Comparison of ENCODE assay signal across 11 cellular contexts in the genomic region with DNA sequence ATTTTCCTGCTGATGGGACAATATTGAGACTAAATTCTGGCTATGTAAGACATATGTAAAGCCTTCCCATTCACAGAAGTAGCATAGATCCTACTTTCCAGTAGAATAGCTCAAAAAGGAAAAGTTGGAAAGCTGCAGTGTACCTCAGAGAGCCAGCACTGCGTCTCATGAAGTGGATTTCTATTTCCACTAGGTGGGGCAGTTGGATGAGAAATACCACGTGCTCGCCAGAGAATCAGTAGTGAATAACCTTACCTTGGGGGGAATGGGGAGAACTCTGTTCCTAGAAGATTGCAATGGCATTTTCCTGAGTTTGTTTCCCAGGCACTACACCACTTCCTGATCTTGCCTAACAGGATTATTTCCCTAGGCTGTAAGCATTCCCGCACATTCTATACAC.
A peak's percentile ranks its signal among the peaks of the same experiment; 100 is the strongest.
DNase-seq lines count a peak whose midpoint lies in the region; ATAC-seq, FAIRE-seq and TF ChIP-seq lines count a peak whose summit lies in the region.
"Had no signal": no experiment of that assay in that cellular context is flagged by ENCODE, and none has a peak within 500 bp of the region (broad histone marks: within the 10 kb centered on the region; RNA-seq: fewer than 3 reads in every experiment).

No MANE protein-coding gene starts in this region.

- no peak for TF ChIP-seq EP300 in GM12878 (IDR thresholded peaks at IDR 0.05; ENCODE audit: borderline replicate concordance in 1 of 2, control insufficient read depth in 1 of 2, low read depth in 2 of 2, low read length in 2 of 2)

- H3K27me3 Mint-ChIP-seq in naive thymus-derived CD4-positive, alpha-beta T cell, result no peaks in the 10 kb centered on the region

- WGBS in GM12878 (ENCODE audit: insufficient coverage, insufficient replicate concordance, low lambda C conversion rate, missing lambda C conversion rate), result 31% methylated on average over 4 of the region's 4 CpGs
- WGBS in smooth muscle cell (ENCODE audit: low lambda C conversion rate), result 86% methylated on average over 4 of the region's 4 CpGs

- H3K36me3 ChIP-seq in GM12878 (ENCODE audit: control insufficient read depth in 2 of 2, insufficient read depth in 2 of 2, low read length in 1 of 2) (no peaks in the 10 kb centered on the region), smooth muscle cell (ENCODE audit: low read depth) (no peaks in the 10 kb centered on the region)
- H3K36me3 ChIP-seq in naive thymus-derived CD4-positive, alpha-beta T cell (ENCODE audit: control insufficient read depth in 2 of 3, insufficient read depth in 3 of 3, low read length in 3 of 3), result no peaks in the 10 kb centered on the region
- H3K36me3 ChIP-seq: breast epithelium, upper lobe of right lung had no signal

- no peak for FAIRE-seq in GM12878 (lab: Jason Lieb, UNC)
- FAIRE-seq: RCC 7860 had no signal

- peaks cover 0 to 7% (median 0%) of the 10 kb centered on the region in 5 donors for H3K36me3 Mint-ChIP-seq in naive thymus-derived CD4-positive, alpha-beta T cell

- in situ Hi-C loops in GM12878 (cut with MboI), result loop anchor here (25.0 kb wide), 1 partner anchor 706 kb away; no protein-coding TSS in a partner anchor

- H3K27ac ChIP-seq in GM12878 (ENCODE audit: control insufficient read depth, insufficient read depth) (no peak overlapping the region), smooth muscle cell (ENCODE audit: low read depth) (no peak overlapping the region)
- H3K27ac ChIP-seq in naive thymus-derived CD4-positive, alpha-beta T cell (ENCODE audit: low read depth, low read length), result no peak overlapping the region
- H3K27ac ChIP-seq: breast epithelium, upper lobe of right lung had no signal

- H4K20me1 ChIP-seq in GM12878 (ENCODE audit: control insufficient read depth, insufficient read depth), result no peaks in the 10 kb centered on the region
- H4K20me1 ChIP-seq in smooth muscle cell (ENCODE audit: low read depth), result no peaks in the 10 kb centered on the region

- peak; percentile 3 for TF ChIP-seq CTCF in NB4 (IDR thresholded peaks at IDR 0.05; ENCODE audit: low read depth, low read length)
- peak; percentile 45 to 74 (median 46); a peak in 5 of 6 replicates for TF ChIP-seq CTCF in GM12878 (IDR thresholded peaks at IDR 0.05 in 2 of 3, conservative IDR thresholded peaks at IDR 0.05 in 1 of 3; ENCODE audit: control insufficient read depth in 2 of 3, extremely low read depth in 1 of 3, insufficient read depth in 1 of 3, low read depth in 3 of 3, low read length in 3 of 3)
- peak; percentile 22 for TF ChIP-seq CTCF in smooth muscle cell (IDR thresholded peaks at IDR 0.05; ENCODE audit: borderline replicate concordance, insufficient read depth, poor library complexity, severe bottlenecking)

- H3K4me1 Mint-ChIP-seq in naive thymus-derived CD4-positive, alpha-beta T cell, result no peaks in the 10 kb centered on the region

- intact Hi-C loops in GM12878 (cut with micrococcal nuclease; ENCODE audit: unreplicated experiment), result loop anchor here (1.0 to 5.0 kb wide), 3 partner anchors 64 to 386 kb away; no protein-coding TSS in a partner anchor
- intact Hi-C loops in naive thymus-derived CD4-positive, alpha-beta T cell (cut with micrococcal nuclease), result no loop called here

- H3K4me3 ChIP-seq in NB4 (ENCODE audit: low read depth, low read length) (no peak overlapping the region), GM12878 (no peak overlapping the region), smooth muscle cell (no peak overlapping the region)
- H3K4me3 ChIP-seq in naive thymus-derived CD4-positive, alpha-beta T cell (ENCODE audit: low read length), result no peak overlapping the region
- H3K4me3 ChIP-seq: breast epithelium, upper lobe of right lung had no signal

- H3K27me3 ChIP-seq in GM12878 (replicated peaks in 1 of 2; ENCODE audit: control insufficient read depth in 2 of 2, insufficient read depth in 2 of 2, low read length in 1 of 2), result no peaks in the 10 kb centered on the region
- H3K27me3 ChIP-seq in smooth muscle cell (ENCODE audit: low read depth), result no peaks in the 10 kb centered on the region
- no peaks in the 10 kb centered on the region for H3K27me3 ChIP-seq in naive thymus-derived CD4-positive, alpha-beta T cell (ENCODE audit: control insufficient read depth in 2 of 2, insufficient read depth in 2 of 2, low read length in 2 of 2)
- H3K27me3 ChIP-seq: breast epithelium, upper lobe of right lung had no signal

- TF ChIP-seq POLR2A in NB4 (IDR thresholded peaks at IDR 0.05; ENCODE audit: extremely low read depth, insufficient read length) (no peak), GM12878 (IDR thresholded peaks at IDR 0.05; ENCODE audit: low read depth, low read length) (no peak)

- H3K27ac Mint-ChIP-seq in naive thymus-derived CD4-positive, alpha-beta T cell, result no peak overlapping the region

- H2AFZ ChIP-seq in GM12878 (ENCODE audit: control insufficient read depth, low read depth, low read length), result no peak overlapping the region
- no peak overlapping the region for H2AFZ ChIP-seq in smooth muscle cell (ENCODE audit: low read depth)

- RAD21 ChIA-PET in GM12878 (lab: Charles Lee; ENCODE audit: unreplicated experiment), result interaction anchor here (0.7 to 6.2 kb wide), 8 partner anchors 11 to 912 kb away, joined by 3 to 40 read pairs (median 4); no protein-coding TSS in a partner anchor

- DNase-seq in NCI-H82 (lab: John Stamatoyannopoulos, UW) (peak; percentile 50), NCI-H82 treated with DMSO at 0.1 percent for 48 hours (lab: John Stamatoyannopoulos, UW; ENCODE audit: unreplicated experiment) (no peak), NB4 (ENCODE audit: low read depth) (peak; percentile 18), GM12878 (ENCODE audit: low read depth, low spot score) (no peak), smooth muscle cell (lab: John Stamatoyannopoulos, UW; ENCODE audit: unreplicated experiment) (no peak), LoVo (ENCODE audit: low spot score) (no peak)
- DNase-seq in naive thymus-derived CD4-positive, alpha-beta T cell, result no peak
- DNase-seq: upper lobe of right lung had no signal

- peak; percentile 81 for TF ChIP-seq RAD21 in GM12878 (IDR thresholded peaks at IDR 0.05; ENCODE audit: insufficient read depth, low read depth, low read length)

- H3F3A ChIP-seq in smooth muscle cell (ENCODE audit: low read depth), result no peaks in the 10 kb centered on the region

- SMC1A ChIA-PET in GM12878 (lab: Charles Lee; ENCODE audit: uncharacterized antibody, unreplicated experiment), result interaction anchor here (0.6 to 3.0 kb wide), 10 partner anchors 15 to 697 kb away, joined by 3 to 24 read pairs (median 3); no protein-coding TSS in a partner anchor

- CTCF ChIA-PET in GM12878 (lab: Yijun Ruan, JAX), result interaction anchor here (0.6 to 3.2 kb wide), 19 partner anchors 9 to 697 kb away, joined by 3 to 21 read pairs (median 4); no protein-coding TSS in a partner anchor
- CTCF ChIA-PET in naive thymus-derived CD4-positive, alpha-beta T cell (lab: Charles Lee), result no interaction called here

- ATAC-seq in GM12878, result peak; percentile 77
- ATAC-seq in naive thymus-derived CD4-positive, alpha-beta T cell, result no peak
- ATAC-seq in GM21825 (IDR thresholded peaks at IDR 0.05; ENCODE audit: unreplicated experiment), result no peak
- ATAC-seq: upper lobe of right lung had no signal

- POLR2A ChIA-PET in GM12878 (lab: Charles Lee), result no interaction called here
- POLR2A ChIA-PET in naive thymus-derived CD4-positive, alpha-beta T cell (lab: Charles Lee), result no interaction called here

- H3K9me3 ChIP-seq in GM12878 (replicated peaks; ENCODE audit: control insufficient read depth, insufficient read depth, low read length) (no peaks in the 10 kb centered on the region; the same call in 2 of the 3 replicates), smooth muscle cell (replicated peaks; ENCODE audit: low read depth) (peaks cover 4% of the 10 kb centered on the region)
- H3K9me3 ChIP-seq in naive thymus-derived CD4-positive, alpha-beta T cell (ENCODE audit: control insufficient read depth in 2 of 3, low read length in 3 of 3), result peaks cover 0 to 31% (median 3%) of the 10 kb centered on the region in 3 experiments

- H3K9ac ChIP-seq in GM12878 (ENCODE audit: control insufficient read depth, insufficient read depth, low read length) (no peak overlapping the region), smooth muscle cell (ENCODE audit: low read depth) (no peak overlapping the region)

- H3K4me2 ChIP-seq in GM12878 (ENCODE audit: control insufficient read depth, insufficient read depth), result no peak overlapping the region
- no peak overlapping the region for H3K4me2 ChIP-seq in smooth muscle cell

- no peak overlapping the region for H3K4me3 Mint-ChIP-seq in naive thymus-derived CD4-positive, alpha-beta T cell

- BruUV-seq in GM12878 (replicated peaks; lab: Mats Ljungman, UMichigan), result no TSS peak

- no peaks in the 10 kb centered on the region for H3K79me2 ChIP-seq in GM12878 (ENCODE audit: control insufficient read depth, insufficient read depth, low read length)
- no peaks in the 10 kb centered on the region for H3K79me2 ChIP-seq in smooth muscle cell (ENCODE audit: low read depth)

- H3K4me1 ChIP-seq in GM12878 (ENCODE audit: control insufficient read depth, insufficient read depth, low read length) (no peaks in the 10 kb centered on the region), smooth muscle cell (ENCODE audit: low read depth) (no peaks in the 10 kb centered on the region)
- no peaks in the 10 kb centered on the region for H3K4me1 ChIP-seq in naive thymus-derived CD4-positive, alpha-beta T cell (ENCODE audit: control insufficient read depth in 2 of 2, insufficient read depth in 2 of 2, low read length in 2 of 2)
- H3K4me1 ChIP-seq: breast epithelium, upper lobe of right lung had no signal

- H3K9me3 Mint-ChIP-seq in naive thymus-derived CD4-positive, alpha-beta T cell, result peaks cover 7 to 57% (median 23%) of the 10 kb centered on the region in 11 donors

TF ChIP-seq in GM12878, 131 proteins besides CTCF, POLR2A, EP300 and RAD21:
- no peak for TF ChIP-seq NR2C1 (IDR thresholded peaks at IDR 0.05)
- TF ChIP-seq SMC3 (IDR thresholded peaks at IDR 0.05; ENCODE audit: borderline replicate concordance, low read length), result peak; percentile 67; the same call in 1 of the 2 replicates

Comparison
In these comparisons a context has a peak if more than half of its experiments do, and no peak if none do; other contexts are left out.
1. DNase-seq: peak in NCI-H82 (single experiment) and NB4 (single experiment); none in NCI-H82 treated with DMSO at 0.1 percent for 48 hours (single experiment), GM12878 (single experiment), smooth muscle cell (single experiment), naive thymus-derived CD4-positive, alpha-beta T cell (0 of 9) and LoVo (single experiment).
2. Peak in every context shown above with its lines, with median percentiles within 50 percentile points of each other: CTCF ChIP-seq.